14 cellular contexts compared by ENCODE assay signal in genomic region chr10:109994711-109995110, GRCh38.
"Had no signal": no experiment of that assay in that cellular context is flagged by ENCODE, and none has a peak within 500 bp of the region (broad histone marks: within the 10 kb centered on the region; RNA-seq: fewer than 3 reads in every experiment).

No MANE protein-coding gene starts in this region.

- H3K79me2 ChIP-seq: parathyroid adenoma had no signal

- H3K27ac ChIP-seq: adrenal gland, parathyroid adenoma, vagina, WERI-Rb-1 had no signal

- H3K27ac Mint-ChIP-seq: activated CD4-positive, alpha-beta memory T cell treated with anti-CD3 and anti-CD28 coated beads, Interleukin-2, amount 10 ng/mL, durations not matched to agents 7 days and 5 days had no signal

- H3K9ac ChIP-seq: parathyroid adenoma had no signal

- H3K4me1 ChIP-seq: parathyroid adenoma had no signal

- H3K27me3 ChIP-seq: adrenal gland, vagina had no signal

- DNase-seq: activated CD4-positive, alpha-beta memory T cell treated with anti-CD3 and anti-CD28 coated beads, Interleukin-2, amount 10 ng/mL, durations not matched to agents 7 days and 5 days; activated effector memory CD4-positive, alpha-beta T cell treated with Interleukin-2 at 50 U/mL for 16 hours; activated naive CD4-positive, alpha-beta T cell treated with anti-CD3 and anti-CD28 coated beads, Interleukin-2, amount 50 U/mL, for 16 hours; activated T-cell treated with anti-CD3 and anti-CD28 coated beads, Interleukin-2, amount 50 U/mL, for 4 hours; adrenal gland; hypothalamus; kidney glomerular epithelial cell; stimulated activated CD4-positive, alpha-beta T cell treated with anti-CD3 and anti-CD28 coated beads, Interleukin-12 subunit alpha, Interleukin-12 subunit beta, amount 100 ng/mL, for 4 hours; stimulated activated CD4-positive, alpha-beta T cell treated with anti-CD3 and anti-CD28 coated beads, Interleukin-2, amount 100 ng/mL, for 24 hours; T-helper 1 cell; WERI-Rb-1 had no signal

- H3K4me3 ChIP-seq: adrenal gland, vagina had no signal

- H2AFZ ChIP-seq: parathyroid adenoma had no signal

- H3K9me3 ChIP-seq: adrenal gland, vagina had no signal

- H3K36me3 ChIP-seq: adrenal gland, vagina, WERI-Rb-1 had no signal

- ATAC-seq: activated T-cell treated with anti-CD3 and anti-CD28 coated beads, Interleukin-2, amount 50 U/mL, for 4 hours; esophagus mucosa had no signal

- H3K4me3 Mint-ChIP-seq: activated CD4-positive, alpha-beta memory T cell treated with anti-CD3 and anti-CD28 coated beads, Interleukin-2, amount 10 ng/mL, durations not matched to agents 7 days and 5 days; activated T-cell treated with anti-CD3 and anti-CD28 coated beads, Interleukin-2, amount 50 U/mL, for 4 hours had no signal

- H3K9me3 Mint-ChIP-seq: activated CD4-positive, alpha-beta memory T cell treated with anti-CD3 and anti-CD28 coated beads, Interleukin-2, amount 10 ng/mL, durations not matched to agents 7 days and 5 days; activated T-cell treated with anti-CD3 and anti-CD28 coated beads, Interleukin-2, amount 50 U/mL, for 4 hours had no signal
